In the genomic region with DNA sequence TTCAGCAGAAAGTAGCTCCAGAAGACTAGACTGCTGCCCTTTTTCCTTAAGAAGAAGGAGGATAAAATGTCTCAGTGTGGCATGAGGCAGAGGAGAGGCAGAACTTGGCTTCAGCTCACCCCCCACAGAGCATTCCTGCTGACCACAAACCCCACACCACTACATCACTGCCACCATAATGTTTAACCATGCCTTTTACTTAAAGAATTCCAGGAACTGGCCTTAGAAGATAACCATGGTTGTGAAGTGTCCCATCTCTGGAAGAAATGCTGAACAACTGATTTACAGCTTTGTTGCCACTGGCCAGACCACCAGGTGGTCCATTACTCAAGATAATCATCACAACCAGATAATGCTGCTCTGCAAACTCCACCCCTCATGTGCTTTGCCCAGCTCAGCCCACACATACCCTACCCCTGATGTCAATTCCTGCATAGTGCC, we compare ENCODE assay signal across 1 cellular context.
A peak's percentile ranks its signal among the peaks of the same experiment; 100 is the strongest.
TF ChIP-seq lines count a peak whose summit lies in the region.

No MANE protein-coding gene starts in this region.

TF ChIP-seq in A549, 52 proteins besides CTCF, POLR2A, EP300 and RAD21 (continued from another document):
- 0 out of 2 replicates have a peak, but pooled peaks have one; percentile 22 for TF ChIP-seq HOXB5 (CRISPR knock-in tag; IDR thresholded peaks at IDR 0.05)
- no peak for TF ChIP-seq CBX8 (IDR thresholded peaks at IDR 0.05)
- no peak for TF ChIP-seq ESRRA (IDR thresholded peaks at IDR 0.05; ENCODE audit: borderline replicate concordance, low read length)
- TF ChIP-seq CEBPB (IDR thresholded peaks at IDR 0.05) = no peak
- TF ChIP-seq KDM5A (IDR thresholded peaks at IDR 0.05) = no peak
- no peak for TF ChIP-seq RFX5 (IDR thresholded peaks at IDR 0.05)
- TF ChIP-seq RARB (CRISPR knock-in tag; IDR thresholded peaks at IDR 0.05) = no peak
- TF ChIP-seq KDM1A (IDR thresholded peaks at IDR 0.05; ENCODE audit: low read depth) = no peak
- TF ChIP-seq BHLHE40 (IDR thresholded peaks at IDR 0.05; ENCODE audit: low read depth, low read length) = no peak
- TF ChIP-seq RNF2 (IDR thresholded peaks at IDR 0.05; ENCODE audit: borderline replicate concordance, low read depth) = no peak
- TF ChIP-seq E2F6 (IDR thresholded peaks at IDR 0.05; ENCODE audit: borderline replicate concordance, low read depth) = no peak
- TF ChIP-seq MAFK (IDR thresholded peaks at IDR 0.05; ENCODE audit: partially characterized antibody) = peak; percentile 9
- TF ChIP-seq EHF (CRISPR knock-in tag; IDR thresholded peaks at IDR 0.05) = no peak
- TF ChIP-seq TP53 (CRISPR knock-in tag; IDR thresholded peaks at IDR 0.05) = no peak
- no peak for TF ChIP-seq ELK1 (IDR thresholded peaks at IDR 0.05; ENCODE audit: low read depth, low read length)
- TF ChIP-seq JUNB (IDR thresholded peaks at IDR 0.05) = no peak
- TF ChIP-seq ZC3H11A (IDR thresholded peaks at IDR 0.05) = no peak
- TF ChIP-seq, protein P1, sequence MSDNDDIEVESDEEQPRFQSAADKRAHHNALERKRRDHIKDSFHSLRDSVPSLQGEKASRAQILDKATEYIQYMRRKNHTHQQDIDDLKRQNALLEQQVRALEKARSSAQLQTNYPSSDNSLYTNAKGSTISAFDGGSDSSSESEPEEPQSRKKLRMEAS (IDR thresholded peaks at IDR 0.05) = no peak; the same call in 1 of the 2 replicates
- TF ChIP-seq CBX2 (IDR thresholded peaks at IDR 0.05; ENCODE audit: borderline replicate concordance, low read depth) = no peak
- peak; percentile 50; the same call in 1 of the 2 replicates for TF ChIP-seq GATA3 (IDR thresholded peaks at IDR 0.05; ENCODE audit: borderline replicate concordance)
- TF ChIP-seq FOSL2 (IDR thresholded peaks at IDR 0.05) = no peak
- no peak for TF ChIP-seq FOSL2 (CRISPR knock-in tag; IDR thresholded peaks at IDR 0.05)
- no peak for TF ChIP-seq POLR2AphosphoS2 (conservative IDR thresholded peaks at IDR 0.05; ENCODE audit: low read length)
- no peak for TF ChIP-seq HOXA7 (CRISPR knock-in tag; IDR thresholded peaks at IDR 0.05)
- no peak for TF ChIP-seq NPAS2 (CRISPR knock-in tag; IDR thresholded peaks at IDR 0.05; ENCODE audit: borderline replicate concordance)
- TF ChIP-seq HEYL (CRISPR knock-in tag; IDR thresholded peaks at IDR 0.05) = no peak
- TF ChIP-seq PHF8 (IDR thresholded peaks at IDR 0.05; ENCODE audit: borderline replicate concordance, low read depth) = no peak
- peak in 1 of 2 experiments; percentile 58; a peak in 3 of 5 replicates for TF ChIP-seq JUN (IDR thresholded peaks at IDR 0.05)
- no peak for TF ChIP-seq FOXS1 (CRISPR knock-in tag; IDR thresholded peaks at IDR 0.05)
- TF ChIP-seq, protein P2, sequence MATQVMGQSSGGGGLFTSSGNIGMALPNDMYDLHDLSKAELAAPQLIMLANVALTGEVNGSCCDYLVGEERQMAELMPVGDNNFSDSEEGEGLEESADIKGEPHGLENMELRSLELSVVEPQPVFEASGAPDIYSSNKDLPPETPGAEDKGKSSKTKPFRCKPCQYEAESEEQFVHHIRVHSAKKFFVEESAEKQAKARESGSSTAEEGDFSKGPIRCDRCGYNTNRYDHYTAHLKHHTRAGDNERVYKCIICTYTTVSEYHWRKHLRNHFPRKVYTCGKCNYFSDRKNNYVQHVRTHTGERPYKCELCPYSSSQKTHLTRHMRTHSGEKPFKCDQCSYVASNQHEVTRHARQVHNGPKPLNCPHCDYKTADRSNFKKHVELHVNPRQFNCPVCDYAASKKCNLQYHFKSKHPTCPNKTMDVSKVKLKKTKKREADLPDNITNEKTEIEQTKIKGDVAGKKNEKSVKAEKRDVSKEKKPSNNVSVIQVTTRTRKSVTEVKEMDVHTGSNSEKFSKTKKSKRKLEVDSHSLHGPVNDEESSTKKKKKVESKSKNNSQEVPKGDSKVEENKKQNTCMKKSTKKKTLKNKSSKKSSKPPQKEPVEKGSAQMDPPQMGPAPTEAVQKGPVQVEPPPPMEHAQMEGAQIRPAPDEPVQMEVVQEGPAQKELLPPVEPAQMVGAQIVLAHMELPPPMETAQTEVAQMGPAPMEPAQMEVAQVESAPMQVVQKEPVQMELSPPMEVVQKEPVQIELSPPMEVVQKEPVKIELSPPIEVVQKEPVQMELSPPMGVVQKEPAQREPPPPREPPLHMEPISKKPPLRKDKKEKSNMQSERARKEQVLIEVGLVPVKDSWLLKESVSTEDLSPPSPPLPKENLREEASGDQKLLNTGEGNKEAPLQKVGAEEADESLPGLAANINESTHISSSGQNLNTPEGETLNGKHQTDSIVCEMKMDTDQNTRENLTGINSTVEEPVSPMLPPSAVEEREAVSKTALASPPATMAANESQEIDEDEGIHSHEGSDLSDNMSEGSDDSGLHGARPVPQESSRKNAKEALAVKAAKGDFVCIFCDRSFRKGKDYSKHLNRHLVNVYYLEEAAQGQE (IDR thresholded peaks at IDR 0.05) = no peak
TF ChIP-seq in A549: peak in this region for 5.
